In the genomic region with DNA sequence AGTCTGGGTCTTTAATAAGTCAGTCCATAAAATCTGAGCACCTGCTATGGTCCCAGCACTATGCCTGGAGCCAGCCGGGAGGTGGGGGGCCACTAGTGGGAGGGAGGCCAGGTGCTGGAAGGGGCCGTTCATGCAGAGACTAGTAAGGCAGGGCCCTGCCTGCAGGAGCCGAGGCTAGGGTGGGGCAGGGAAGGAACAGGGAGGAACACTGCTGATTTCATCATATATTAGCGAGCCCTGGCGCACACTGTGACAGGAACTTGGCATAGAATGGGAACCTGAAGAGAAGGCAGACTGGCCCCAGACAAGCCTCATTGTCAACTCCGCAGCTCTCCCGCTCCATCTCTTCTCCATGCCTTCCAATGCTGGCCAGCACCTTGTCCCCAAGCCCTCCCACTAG, we compare ENCODE assay signal across 16 cellular contexts. TPM values are rescaled to one million over a fixed set of nuclear protein-coding genes. Genes with fewer than 3 reads are reported as not detected.
DNase-seq lines count a peak whose midpoint lies in the region; ATAC-seq and TF ChIP-seq lines count a peak whose summit lies in the region.
"Had no signal": no experiment of that assay in that cellular context is flagged by ENCODE, and none has a peak within 500 bp of the region (broad histone marks: within the 10 kb centered on the region; RNA-seq: fewer than 3 reads in every experiment).

No MANE protein-coding gene starts in this region.

- H3K36me3 Mint-ChIP-seq in natural killer cell treated with Interleukin-12 subunit alpha and Interleukin-12 subunit beta and Interleukin-15 and Interleukin-18, amount 100 ng/mL, for 72 hours, result no peaks in the 10 kb centered on the region
- H3K36me3 Mint-ChIP-seq: CD8-positive, alpha-beta T cell; IgD-negative memory B cell; naive B cell; stimulated activated naive B cell treated with anti-CD40 and anti-IgM and Interleukin-4, amounts not matched to agents 10 μg/mL and 1 μg/mL and 100 μg/mL, for 72 hours had no signal

- DNase-seq in HPDE6-E6E7 (ENCODE audit: extremely low spot score) (peak; percentile 22), RWPE1 (ENCODE audit: low spot score) (peak; percentile 34), left ventricle myocardium inferior (peak; percentile 63), sciatic nerve (ENCODE audit: low spot score) (peak; percentile 62)
- no peak for DNase-seq in natural killer cell treated with Interleukin-12 subunit alpha and Interleukin-12 subunit beta and Interleukin-15 and Interleukin-18, amount 100 ng/mL, for 72 hours (ENCODE audit: low spot score)
- DNase-seq: activated B cell treated with CpG ODN at 0.5 μM for 24 hours; activated T-cell treated with anti-CD3 and anti-CD28 coated beads, Interleukin-2, amount 50 U/mL, for 72 hours; CD8-positive, alpha-beta T cell; naive B cell; NCI-H510A; SJCRH30; stimulated activated naive B cell treated with anti-CD40 and anti-IgM and Interleukin-4, amounts not matched to agents 10 μg/mL and 1 μg/mL and 100 μg/mL, for 72 hours had no signal

- H3K27ac Mint-ChIP-seq in natural killer cell treated with Interleukin-12 subunit alpha and Interleukin-12 subunit beta and Interleukin-15 and Interleukin-18, amount 100 ng/mL, for 72 hours, result no peak overlapping the region
- H3K27ac Mint-ChIP-seq: activated B cell treated with CpG ODN at 0.5 μM for 24 hours; activated T-cell treated with anti-CD3 and anti-CD28 coated beads, Interleukin-2, amount 50 U/mL, for 72 hours; CD8-positive, alpha-beta T cell; stimulated activated naive B cell treated with anti-CD40 and anti-IgM and Interleukin-4, amounts not matched to agents 10 μg/mL and 1 μg/mL and 100 μg/mL, for 72 hours had no signal

- CTCF ChIA-PET in RWPE1 (lab: Yijun Ruan, JAX), result no interaction called here

- peak overlapping the region; percentile 94 for H3K27ac ChIP-seq in RWPE1
- peak overlapping the region; percentile 23 for H3K27ac ChIP-seq in left ventricle myocardium inferior (replicated peaks)
- H3K27ac ChIP-seq: SJCRH30 had no signal

- peak; percentile 61 for ATAC-seq in sciatic nerve
- ATAC-seq in natural killer cell treated with Interleukin-12 subunit alpha and Interleukin-12 subunit beta and Interleukin-15 and Interleukin-18, amount 100 ng/mL, for 72 hours, result no peak
- ATAC-seq in HG03378 (IDR thresholded peaks at IDR 0.05; ENCODE audit: unreplicated experiment), result no peak
- no peak for ATAC-seq in HG02623 (IDR thresholded peaks at IDR 0.05; ENCODE audit: unreplicated experiment)
- no peak for ATAC-seq in activated CD4-positive, CD25-positive, alpha-beta regulatory T cell treated with anti-CD3 and anti-CD28 coated beads, Interleukin-2, amount 50 U/mL, for 24 hours
- ATAC-seq: activated T-cell treated with anti-CD3 and anti-CD28 coated beads, Interleukin-2, amount 50 U/mL, for 72 hours; CD8-positive, alpha-beta T cell; stimulated activated naive B cell treated with anti-CD40 and anti-IgM and Interleukin-4, amounts not matched to agents 10 μg/mL and 1 μg/mL and 100 μg/mL, for 72 hours had no signal

- no peak overlapping the region for H3K4me3 Mint-ChIP-seq in natural killer cell treated with Interleukin-12 subunit alpha and Interleukin-12 subunit beta and Interleukin-15 and Interleukin-18, amount 100 ng/mL, for 72 hours
- H3K4me3 Mint-ChIP-seq: activated B cell treated with CpG ODN at 0.5 μM for 24 hours; activated T-cell treated with anti-CD3 and anti-CD28 coated beads, Interleukin-2, amount 50 U/mL, for 72 hours; CD8-positive, alpha-beta T cell; IgD-negative memory B cell; naive B cell; stimulated activated naive B cell treated with anti-CD40 and anti-IgM and Interleukin-4, amounts not matched to agents 10 μg/mL and 1 μg/mL and 100 μg/mL, for 72 hours had no signal

- intact Hi-C loops in left ventricle myocardium inferior (cut with micrococcal nuclease) (no loop called here), sciatic nerve (cut with DNase I) (no loop called here)

- H3K4me3 ChIP-seq in left ventricle myocardium inferior, result no peak overlapping the region
- H3K4me3 ChIP-seq: SJCRH30 had no signal

- peaks cover 0 to 4% of the 10 kb centered on the region in 2 donors for H3K4me1 Mint-ChIP-seq in natural killer cell treated with Interleukin-12 subunit alpha and Interleukin-12 subunit beta and Interleukin-15 and Interleukin-18, amount 100 ng/mL, for 72 hours (ENCODE audit: low read depth in 2 of 2)
- H3K4me1 Mint-ChIP-seq: activated B cell treated with CpG ODN at 0.5 μM for 24 hours; stimulated activated naive B cell treated with anti-CD40 and anti-IgM and Interleukin-4, amounts not matched to agents 10 μg/mL and 1 μg/mL and 100 μg/mL, for 72 hours had no signal

- no peaks in the 10 kb centered on the region for H3K36me3 ChIP-seq in left ventricle myocardium inferior

- H3K27me3 ChIP-seq in left ventricle myocardium inferior (ENCODE audit: low read depth), result peaks cover 11% of the 10 kb centered on the region
- H3K27me3 ChIP-seq: SJCRH30 had no signal

- TF ChIP-seq CTCF in RWPE1 (conservative IDR thresholded peaks at IDR 0.05; ENCODE audit: low read depth), result no peak
- no peak for TF ChIP-seq CTCF in left ventricle myocardium inferior (IDR thresholded peaks at IDR 0.05; ENCODE audit: borderline replicate concordance)

- no peaks in the 10 kb centered on the region for H3K9me3 Mint-ChIP-seq in natural killer cell treated with Interleukin-12 subunit alpha and Interleukin-12 subunit beta and Interleukin-15 and Interleukin-18, amount 100 ng/mL, for 72 hours
- H3K9me3 Mint-ChIP-seq: activated B cell treated with CpG ODN at 0.5 μM for 24 hours; activated T-cell treated with anti-CD3 and anti-CD28 coated beads, Interleukin-2, amount 50 U/mL, for 72 hours; CD8-positive, alpha-beta T cell; IgD-negative memory B cell; naive B cell; stimulated activated naive B cell treated with anti-CD40 and anti-IgM and Interleukin-4, amounts not matched to agents 10 μg/mL and 1 μg/mL and 100 μg/mL, for 72 hours had no signal

- H3K4me1 ChIP-seq in left ventricle myocardium inferior, result peaks cover 25% of the 10 kb centered on the region
- H3K4me1 ChIP-seq: SJCRH30 had no signal

- peaks cover 6 to 10% of the 10 kb centered on the region in 2 donors for H3K27me3 Mint-ChIP-seq in natural killer cell treated with Interleukin-12 subunit alpha and Interleukin-12 subunit beta and Interleukin-15 and Interleukin-18, amount 100 ng/mL, for 72 hours

- POLR2A ChIA-PET in RWPE1 (lab: Yijun Ruan, JAX; ENCODE audit: low non-redundant PET), result no interaction called here

- H3K9me3 ChIP-seq in left ventricle myocardium inferior (replicated peaks), result no peaks in the 10 kb centered on the region
- H3K9me3 ChIP-seq: SJCRH30 had no signal

RNA-seq across cellular contexts. Expression of gene VSIG10L2, which starts 7.1 kb away (rescaled TPM):
- total RNA-seq in left ventricle myocardium inferior, result 0.08 TPM
- not detected for total RNA-seq in sciatic nerve
- not detected for total RNA-seq in natural killer cell treated with Interleukin-12 subunit alpha and Interleukin-12 subunit beta and Interleukin-15 and Interleukin-18, amount 100 ng/mL, for 72 hours
- total RNA-seq: activated B cell treated with CpG ODN at 0.5 μM for 24 hours; activated T-cell treated with anti-CD3 and anti-CD28 coated beads, Interleukin-2, amount 50 U/mL, for 72 hours; CD8-positive, alpha-beta T cell had no signal

RNA-seq across cellular contexts. Expression of gene DDX25, which starts 48.7 kb away (rescaled TPM):
- total RNA-seq in left ventricle myocardium inferior, result 0.14 TPM
- 2.2 TPM for total RNA-seq in sciatic nerve
- total RNA-seq in natural killer cell treated with Interleukin-12 subunit alpha and Interleukin-12 subunit beta and Interleukin-15 and Interleukin-18, amount 100 ng/mL, for 72 hours, result not detected
- total RNA-seq: activated B cell treated with CpG ODN at 0.5 μM for 24 hours had no signal

RNA-seq across cellular contexts. Expression of gene PUS3, which starts 50.0 kb away (rescaled TPM):
- total RNA-seq in left ventricle myocardium inferior, result 7.7 TPM
- total RNA-seq in sciatic nerve, result 10.7 TPM
- 10 to 100 TPM; 11.6 to 12.9 TPM for total RNA-seq in natural killer cell treated with Interleukin-12 subunit alpha and Interleukin-12 subunit beta and Interleukin-15 and Interleukin-18, amount 100 ng/mL, for 72 hours
